In genomic region chr13:52850396-52851152, GRCh38 we compare ENCODE assay signal across 8 cellular contexts. TPM values are rescaled to one million over a fixed set of nuclear protein-coding genes. Genes with fewer than 3 reads are reported as not detected.
DNase-seq lines count a peak whose midpoint lies in the region; ATAC-seq and TF ChIP-seq lines count a peak whose summit lies in the region.

No MANE protein-coding gene starts in this region.

- TF ChIP-seq RAD21 in SK-N-SH (IDR thresholded peaks at IDR 0.05; ENCODE audit: low read length), result no peak
- no peak for TF ChIP-seq RAD21 in liver (IDR thresholded peaks at IDR 0.05)

- H2AFZ ChIP-seq in SK-N-SH (ENCODE audit: low read depth), result peak overlapping the region; percentile 99

- DNase-seq in ELF-1 (ENCODE audit: low read depth, low spot score) (peak; percentile 93), Kasumi-1 (lab: John Stamatoyannopoulos, UW) (peak; percentile 83 to 85), SK-N-SH (peak; percentile 71), ecto neural progenitor cell (ENCODE audit: low spot score) (peak; percentile 91), A172 (ENCODE audit: low spot score) (no peak)
- DNase-seq in stimulated activated CD8-positive, alpha-beta memory T cell treated with anti-CD3 and anti-CD28 coated beads, Interleukin-4, amount 100 ng/mL, for 48 hours, result peak; percentile 69

- peaks cover 37% of the 10 kb centered on the region for H3K27me3 ChIP-seq in SK-N-SH (ENCODE audit: insufficient read depth)
- H3K27me3 ChIP-seq in liver (ENCODE audit: control insufficient read depth in 4 of 4, insufficient read depth in 4 of 4, low read length in 3 of 4), result peaks cover 7 to 23% (median 13%) of the 10 kb centered on the region in 4 donors

- 2% methylated on average over 32 of the region's 47 CpGs for WGBS in SK-N-SH (ENCODE audit: low lambda C conversion rate)
- WGBS in liver, result 3% methylated on average over 47 of the region's 47 CpGs

- peak; percentile 26; the same call in 1 of the 2 replicates for TF ChIP-seq CTCF in SK-N-SH (IDR thresholded peaks at IDR 0.05)
- TF ChIP-seq CTCF in liver (IDR thresholded peaks at IDR 0.05; ENCODE audit: low read depth, low read length, missing input control), result no peak

- H3K36me3 ChIP-seq in SK-N-SH (replicated peaks in 1 of 2; ENCODE audit: control insufficient read depth in 1 of 2, insufficient read depth in 2 of 2, low read length in 1 of 2) (no peaks in the 10 kb centered on the region), liver (ENCODE audit: control insufficient read depth in 4 of 4, insufficient read depth in 3 of 4, low read depth in 1 of 4, low read length in 3 of 4) (no peaks in the 10 kb centered on the region)

- no peaks in the 10 kb centered on the region for H3K9me3 ChIP-seq in SK-N-SH
- H3K9me3 ChIP-seq in liver (ENCODE audit: control insufficient read depth in 4 of 4, low read length in 3 of 4), result peaks cover 0 to 5% (median 2%) of the 10 kb centered on the region in 4 donors

- H3F3A ChIP-seq in SK-N-SH (replicated peaks; ENCODE audit: insufficient read depth), result peaks cover 14% of the 10 kb centered on the region

- POLR2A ChIA-PET in SK-N-SH (lab: Yijun Ruan, JAX), result interaction anchor here (0.9 kb wide), 1 partner anchor 10 kb away, joined by 3 read pairs; no protein-coding TSS in a partner anchor

- CTCF ChIA-PET in SK-N-SH (lab: Yijun Ruan, JAX), result interaction anchor here (0.6 to 11.3 kb wide), 37 partner anchors 8 to 420 kb away, joined by 3 to 124 read pairs (median 5); partner anchors contain the start of gene SUGT1

- ATAC-seq in GM21528 (IDR thresholded peaks at IDR 0.05; ENCODE audit: low FRiP score, unreplicated experiment), result peak; percentile 50

- H3K9ac ChIP-seq in SK-N-SH (peak overlapping the region; percentile 54), liver (ENCODE audit: low read depth in 1 of 2, low read length in 2 of 2) (no peak overlapping the region)

- peak overlapping the region; percentile 86 for H3K4me2 ChIP-seq in SK-N-SH

- H3K4me3 ChIP-seq in SK-N-SH (ENCODE audit: low read depth in 2 of 2, low read length in 1 of 2) (peak overlapping the region; percentile 69 to 97), liver (ENCODE audit: low read depth in 1 of 3, low read length in 3 of 3) (peak overlapping the region; percentile 42 to 57 (median 55))

- H3K27ac ChIP-seq in SK-N-SH (ENCODE audit: low read depth in 2 of 2, low read length in 1 of 2) (peak overlapping the region in 1 of 2 experiments; percentile 79; a peak in 2 of 4 replicates), liver (ENCODE audit: low read depth in 1 of 2, low read length in 2 of 2) (no peak overlapping the region)

- no peak for TF ChIP-seq EP300 in SK-N-SH (IDR thresholded peaks at IDR 0.05; ENCODE audit: borderline replicate concordance in 1 of 2, low read depth in 1 of 2, low read length in 1 of 2)

- no peaks in the 10 kb centered on the region for H3K9me2 ChIP-seq in SK-N-SH

- H4K20me1 ChIP-seq in SK-N-SH (ENCODE audit: insufficient read depth), result no peaks in the 10 kb centered on the region

- H3K79me2 ChIP-seq in SK-N-SH (ENCODE audit: insufficient read depth), result no peaks in the 10 kb centered on the region

- peaks cover 6 to 34% of the 10 kb centered on the region in 2 experiments; a peak in 3 of 4 replicates for H3K4me1 ChIP-seq in SK-N-SH (ENCODE audit: control insufficient read depth in 1 of 2, insufficient read depth in 2 of 2, low read depth in 1 of 2, low read length in 1 of 2)
- H3K4me1 ChIP-seq in liver (ENCODE audit: control insufficient read depth in 4 of 4, insufficient read depth in 4 of 4, low read length in 3 of 4), result peaks cover 10 to 26% (median 13%) of the 10 kb centered on the region in 4 donors

TF ChIP-seq in SK-N-SH, 30 proteins besides CTCF, POLR2A, EP300 and RAD21 (continues in another document):
- TF ChIP-seq, protein P1, sequence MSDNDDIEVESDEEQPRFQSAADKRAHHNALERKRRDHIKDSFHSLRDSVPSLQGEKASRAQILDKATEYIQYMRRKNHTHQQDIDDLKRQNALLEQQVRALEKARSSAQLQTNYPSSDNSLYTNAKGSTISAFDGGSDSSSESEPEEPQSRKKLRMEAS (IDR thresholded peaks at IDR 0.05; ENCODE audit: low read depth), result 0 out of 2 replicates have a peak, but pooled peaks have one; percentile 12
- TF ChIP-seq SMC3 (IDR thresholded peaks at IDR 0.05; ENCODE audit: low read depth, low read length) (no peak), TAF1 (IDR thresholded peaks at IDR 0.05; ENCODE audit: borderline replicate concordance, low read depth, low read length) (peak; percentile 41; the same call in 1 of the 2 replicates), TCF12 (IDR thresholded peaks at IDR 0.05) (no peak), FOSL2 (IDR thresholded peaks at IDR 0.05; ENCODE audit: borderline replicate concordance, low read depth) (no peak), MEF2A (IDR thresholded peaks at IDR 0.05; ENCODE audit: borderline replicate concordance, low read depth) (no peak), REST (IDR thresholded peaks at IDR 0.05; ENCODE audit: low read depth, low read length) (peak; percentile 99), ELF1 (IDR thresholded peaks at IDR 0.05) (peak; percentile 80), FOXM1 (IDR thresholded peaks at IDR 0.05; ENCODE audit: low read depth) (no peak)

TF ChIP-seq in liver, 16 proteins besides CTCF, POLR2A, EP300 and RAD21:
- TF ChIP-seq GABPA (IDR thresholded peaks at IDR 0.05 in 1 of 2, conservative IDR thresholded peaks at IDR 0.05 in 1 of 2), result peak; percentile 41 to 77
- TF ChIP-seq, protein P2, sequence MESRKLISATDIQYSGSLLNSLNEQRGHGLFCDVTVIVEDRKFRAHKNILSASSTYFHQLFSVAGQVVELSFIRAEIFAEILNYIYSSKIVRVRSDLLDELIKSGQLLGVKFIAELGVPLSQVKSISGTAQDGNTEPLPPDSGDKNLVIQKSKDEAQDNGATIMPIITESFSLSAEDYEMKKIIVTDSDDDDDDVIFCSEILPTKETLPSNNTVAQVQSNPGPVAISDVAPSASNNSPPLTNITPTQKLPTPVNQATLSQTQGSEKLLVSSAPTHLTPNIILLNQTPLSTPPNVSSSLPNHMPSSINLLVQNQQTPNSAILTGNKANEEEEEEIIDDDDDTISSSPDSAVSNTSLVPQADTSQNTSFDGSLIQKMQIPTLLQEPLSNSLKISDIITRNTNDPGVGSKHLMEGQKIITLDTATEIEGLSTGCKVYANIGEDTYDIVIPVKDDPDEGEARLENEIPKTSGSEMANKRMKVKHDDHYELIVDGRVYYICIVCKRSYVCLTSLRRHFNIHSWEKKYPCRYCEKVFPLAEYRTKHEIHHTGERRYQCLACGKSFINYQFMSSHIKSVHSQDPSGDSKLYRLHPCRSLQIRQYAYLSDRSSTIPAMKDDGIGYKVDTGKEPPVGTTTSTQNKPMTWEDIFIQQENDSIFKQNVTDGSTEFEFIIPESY (IDR thresholded peaks at IDR 0.05), result no peak
- no peak for TF ChIP-seq EGR1 (IDR thresholded peaks at IDR 0.05; ENCODE audit: low read depth in 2 of 2)
- TF ChIP-seq REST (IDR thresholded peaks at IDR 0.05), result peak; percentile 99
- TF ChIP-seq HNF4G (IDR thresholded peaks at IDR 0.05), result no peak
- no peak for TF ChIP-seq TAF1 (conservative IDR thresholded peaks at IDR 0.05)
- peak; percentile 17 for TF ChIP-seq NR2F2 (IDR thresholded peaks at IDR 0.05)
- peak in 1 of 2 donors; percentile 39 for TF ChIP-seq HNF4A (conservative IDR thresholded peaks at IDR 0.05)
- TF ChIP-seq JUND (IDR thresholded peaks at IDR 0.05), result no peak
- TF ChIP-seq FOXA1 (IDR thresholded peaks at IDR 0.05), result no peak
- TF ChIP-seq ATF3 (IDR thresholded peaks at IDR 0.05), result no peak
- TF ChIP-seq YY1 (IDR thresholded peaks at IDR 0.05), result no peak
- no peak for TF ChIP-seq SP1 (IDR thresholded peaks at IDR 0.05)
- TF ChIP-seq, protein P1 (IDR thresholded peaks at IDR 0.05), result peak; percentile 19
- no peak for TF ChIP-seq RXRA (IDR thresholded peaks at IDR 0.05)
- TF ChIP-seq FOXA2 (IDR thresholded peaks at IDR 0.05), result no peak

RNA-seq across cellular contexts. Expression of gene PCDH8, which starts 2.1 kb away (rescaled TPM):
- polyA plus RNA-seq in SK-N-SH (2012; rRNA removed), result not detected in 2 replicates
- under 0.01 TPM in 1 of 2 replicates, not detected in the other for polyA plus RNA-seq in SK-N-SH (2012; cell fraction: cytosol; rRNA removed)
- 0.07 TPM in 1 of 2 replicates, not detected in the other for polyA plus RNA-seq in SK-N-SH (2012; cell fraction: nucleus; rRNA removed)
- not detected for total RNA-seq in liver
- polyA plus RNA-seq in liver, result not detected
- total RNA-seq in A172 (2014; rRNA removed; shearing (Covaris generic)), result not detected in 2 replicates
